ENCODE assay signal across 15 cellular contexts in the genomic region with DNA sequence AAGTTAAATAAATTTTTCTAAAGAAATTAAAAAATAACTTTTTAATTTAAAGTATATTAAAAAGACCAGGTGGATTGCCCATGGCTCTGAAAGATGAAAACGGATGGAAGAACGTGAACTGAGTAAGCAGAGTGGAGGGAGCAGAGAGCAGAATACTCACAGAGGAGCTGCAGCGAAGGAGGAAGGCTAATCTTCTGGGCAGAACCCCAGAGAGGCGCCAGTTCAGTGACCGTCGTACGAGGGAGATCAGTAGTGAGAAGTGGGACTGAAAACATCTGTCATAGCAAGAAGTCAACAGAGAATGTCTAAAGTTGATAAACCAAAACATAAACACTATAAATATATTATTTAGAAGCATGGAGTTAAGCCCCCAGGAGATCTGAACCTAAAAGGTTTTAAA. TPM values are rescaled to one million over a fixed set of nuclear protein-coding genes. Genes with fewer than 3 reads are reported as not detected.
DNase-seq lines count a peak whose midpoint lies in the region; ATAC-seq, FAIRE-seq and TF ChIP-seq lines count a peak whose summit lies in the region.
"Had no signal": no experiment of that assay in that cellular context is flagged by ENCODE, and none has a peak within 500 bp of the region (broad histone marks: within the 10 kb centered on the region; RNA-seq: fewer than 3 reads in every experiment).

No MANE protein-coding gene starts in this region.

- no peaks in the 10 kb centered on the region for H3K36me3 ChIP-seq in SJSA1

- CTCF ChIA-PET in activated CD8-positive, alpha-beta T cell treated with anti-CD3 and anti-CD28 coated beads for 36 hours (lab: Charles Lee), result interaction anchor here (1.1 to 2.0 kb wide), 3 partner anchors 9 to 85 kb away, joined by 3 to 5 read pairs (median 4); no protein-coding TSS in a partner anchor

- peaks cover 51% of the 10 kb centered on the region for H3K4me1 ChIP-seq in SJSA1 (replicated peaks)

- DNase-seq in stimulated activated naive CD8-positive, alpha-beta T cell treated with anti-CD3 and anti-CD28 coated beads, Interleukin-15, Interleukin-2, amounts not matched to agents 100 U/mL and 50 U/mL, for 24 hours, result no peak
- DNase-seq in SJSA1 (ENCODE audit: low read depth in 1 of 2, low spot score in 2 of 2) (no peak), left lobe of liver (ENCODE audit: low spot score) (no peak), D721Med (ENCODE audit: insufficient read length, low spot score) (no peak), DMS153 (lab: John Stamatoyannopoulos, UW) (no peak)
- no peak for DNase-seq in activated CD8-positive, alpha-beta T cell treated with anti-CD3 and anti-CD28 coated beads for 36 hours
- DNase-seq: central memory CD4-positive, alpha-beta T cell; H7; NCI-H2081; SK-N-SH had no signal

- H3K4me1 Mint-ChIP-seq in stimulated activated naive CD8-positive, alpha-beta T cell treated with anti-CD3 and anti-CD28 coated beads, Interleukin-15, Interleukin-2, amounts not matched to agents 100 ng/mL and 50 ng/mL, for 24 hours (ENCODE audit: low read depth), result peaks cover 64% of the 10 kb centered on the region
- H3K4me1 Mint-ChIP-seq in activated CD8-positive, alpha-beta T cell treated with anti-CD3 and anti-CD28 coated beads for 36 hours (ENCODE audit: low read depth), result peaks cover 54% of the 10 kb centered on the region

- no peaks in the 10 kb centered on the region for H3K27me3 Mint-ChIP-seq in stimulated activated naive CD8-positive, alpha-beta T cell treated with anti-CD3 and anti-CD28 coated beads, Interleukin-15, Interleukin-2, amounts not matched to agents 100 ng/mL and 50 ng/mL, for 24 hours
- no peaks in the 10 kb centered on the region for H3K27me3 Mint-ChIP-seq in activated CD8-positive, alpha-beta T cell treated with anti-CD3 and anti-CD28 coated beads for 36 hours

- H3K9me3 ChIP-seq in SJSA1 (replicated peaks), result no peaks in the 10 kb centered on the region
- H3K9me3 ChIP-seq: SK-N-SH, tibial nerve had no signal

- intact Hi-C loops in activated CD8-positive, alpha-beta T cell treated with anti-CD3 and anti-CD28 coated beads for 36 hours (cut with micrococcal nuclease), result no loop called here

- peak overlapping the region; percentile 7; the same call in 1 of the 2 replicates for H3K27ac ChIP-seq in SJSA1
- H3K27ac ChIP-seq: tibial nerve had no signal

- ATAC-seq in stimulated activated naive CD8-positive, alpha-beta T cell treated with anti-CD3 and anti-CD28 coated beads, Interleukin-15, Interleukin-2, amounts not matched to agents 100 U/mL and 50 U/mL, for 24 hours, result no peak
- ATAC-seq in left lobe of liver (peak; percentile 38), GM19328 (IDR thresholded peaks at IDR 0.05; ENCODE audit: unreplicated experiment) (no peak)
- ATAC-seq in activated CD8-positive, alpha-beta T cell treated with anti-CD3 and anti-CD28 coated beads for 36 hours, result no peak
- ATAC-seq: activated naive CD4-positive, alpha-beta T cell treated with anti-CD3 and anti-CD28 coated beads, Interleukin-2, amount 50 U/mL, for 72 hours had no signal

- TF ChIP-seq CTCF in D721Med (IDR thresholded peaks at IDR 0.05; ENCODE audit: insufficient read depth, missing control alignments), result no peak
- no peak for TF ChIP-seq CTCF in activated CD8-positive, alpha-beta T cell treated with anti-CD3 and anti-CD28 coated beads for 36 hours (IDR thresholded peaks at IDR 0.05)

- H3K27me3 ChIP-seq in SJSA1 (replicated peaks), result no peaks in the 10 kb centered on the region
- H3K27me3 ChIP-seq: tibial nerve had no signal

- FAIRE-seq in D721Med (lab: Jason Lieb, UNC), result no peak
- FAIRE-seq: endothelial cell of umbilical vein had no signal

- peak overlapping the region; percentile 61 for H3K27ac Mint-ChIP-seq in stimulated activated naive CD8-positive, alpha-beta T cell treated with anti-CD3 and anti-CD28 coated beads, Interleukin-15, Interleukin-2, amounts not matched to agents 100 ng/mL and 50 ng/mL, for 24 hours
- no peak overlapping the region for H3K27ac Mint-ChIP-seq in activated CD8-positive, alpha-beta T cell treated with anti-CD3 and anti-CD28 coated beads for 36 hours

- POLR2A ChIA-PET in activated CD8-positive, alpha-beta T cell treated with anti-CD3 and anti-CD28 coated beads for 36 hours (lab: Charles Lee), result interaction anchor here (1.9 kb wide), 1 partner anchor 11 kb away, joined by 4 read pairs; no protein-coding TSS in a partner anchor

- H3K4me3 ChIP-seq in SJSA1, result no peak overlapping the region
- H3K4me3 ChIP-seq: tibial nerve had no signal

- no peak overlapping the region for H3K4me3 Mint-ChIP-seq in stimulated activated naive CD8-positive, alpha-beta T cell treated with anti-CD3 and anti-CD28 coated beads, Interleukin-15, Interleukin-2, amounts not matched to agents 100 ng/mL and 50 ng/mL, for 24 hours
- no peak overlapping the region for H3K4me3 Mint-ChIP-seq in activated CD8-positive, alpha-beta T cell treated with anti-CD3 and anti-CD28 coated beads for 36 hours

- H3K36me3 Mint-ChIP-seq in stimulated activated naive CD8-positive, alpha-beta T cell treated with anti-CD3 and anti-CD28 coated beads, Interleukin-15, Interleukin-2, amounts not matched to agents 100 ng/mL and 50 ng/mL, for 24 hours (ENCODE audit: low read depth), result peaks cover 26% of the 10 kb centered on the region
- peaks cover 14% of the 10 kb centered on the region for H3K36me3 Mint-ChIP-seq in activated CD8-positive, alpha-beta T cell treated with anti-CD3 and anti-CD28 coated beads for 36 hours (ENCODE audit: low read depth)

- peaks cover under 1% of the 10 kb centered on the region for H3K9me3 Mint-ChIP-seq in stimulated activated naive CD8-positive, alpha-beta T cell treated with anti-CD3 and anti-CD28 coated beads, Interleukin-15, Interleukin-2, amounts not matched to agents 100 ng/mL and 50 ng/mL, for 24 hours
- H3K9me3 Mint-ChIP-seq in activated CD8-positive, alpha-beta T cell treated with anti-CD3 and anti-CD28 coated beads for 36 hours, result peaks cover 6% of the 10 kb centered on the region

RNA-seq across cellular contexts. Expression of a gene that starts 34.9 kb away (rescaled TPM):
- 39.8 and 50.6 TPM in 2 replicates for total RNA-seq in SJSA1 (2014; rRNA removed; shearing (Covaris generic))
- 37.8 TPM for total RNA-seq in left lobe of liver
- 10 to 100 TPM; 40.2 to 44.0 TPM for total RNA-seq in activated CD8-positive, alpha-beta T cell treated with anti-CD3 and anti-CD28 coated beads for 36 hours
